In the genomic region with DNA sequence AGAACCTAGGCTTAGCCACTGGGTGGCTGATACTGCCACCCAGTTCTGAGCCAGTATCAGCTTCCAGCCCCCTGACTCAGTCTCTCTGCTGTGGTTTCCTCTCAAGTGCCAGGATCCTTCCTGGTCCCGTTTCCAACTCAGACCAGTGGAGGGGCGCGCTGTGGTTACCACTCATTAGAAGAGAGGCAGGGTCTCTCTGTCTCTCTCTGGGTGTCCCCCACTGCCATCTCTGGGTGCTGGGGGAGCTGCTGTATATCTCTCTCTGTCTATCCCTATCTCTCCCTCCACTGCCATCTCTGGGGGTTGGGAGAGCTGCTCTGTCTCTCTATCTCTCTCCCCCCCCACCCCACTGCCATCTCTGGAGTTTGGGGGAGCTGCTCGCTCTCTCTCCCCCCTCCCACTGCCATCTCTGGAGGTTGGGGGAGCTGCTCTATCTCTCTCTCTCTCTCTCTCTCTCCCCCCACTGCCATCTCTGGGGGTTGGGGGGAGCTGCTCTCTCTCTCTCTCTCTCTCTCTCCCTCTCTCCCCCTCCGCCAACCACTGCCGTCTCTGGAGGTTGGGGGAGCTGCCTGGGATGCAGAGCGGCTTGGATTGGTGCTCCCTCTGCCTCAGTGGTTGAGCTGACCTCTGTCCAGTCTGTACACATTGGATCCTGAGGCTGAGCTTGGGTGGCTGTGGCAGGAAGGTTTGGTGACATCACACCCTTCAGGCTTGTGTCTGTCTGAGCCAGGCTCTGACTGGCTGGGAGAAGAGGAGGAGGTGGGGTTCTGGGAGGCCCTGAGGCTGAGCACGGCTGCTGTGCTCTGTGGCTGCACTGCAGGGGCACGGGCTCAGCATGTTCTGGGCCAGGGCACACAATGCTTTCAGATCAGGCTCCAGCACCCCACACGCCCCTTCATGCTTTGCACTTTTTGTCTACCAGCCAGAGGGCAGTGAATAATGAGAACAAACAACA, we compare ENCODE assay signal across 9 cellular contexts.
DNase-seq lines count a peak whose midpoint lies in the region; ATAC-seq and TF ChIP-seq lines count a peak whose summit lies in the region.
"Had no signal": no experiment of that assay in that cellular context is flagged by ENCODE, and none has a peak within 500 bp of the region (broad histone marks: within the 10 kb centered on the region; RNA-seq: fewer than 3 reads in every experiment).

No MANE protein-coding gene starts in this region.

- BruUV-seq in PC-3 (replicated peaks; lab: Mats Ljungman, UMichigan) (no TSS peak), Caco-2 (replicated peaks; lab: Mats Ljungman, UMichigan) (no TSS peak)

- CTCF ChIA-PET in PC-3 (lab: Charles Lee): no interaction called here
- CTCF ChIA-PET in Caco-2 (lab: Charles Lee): interaction anchor here (0.6 kb wide), 1 partner anchor 13 kb away, joined by 4 read pairs; no protein-coding TSS in a partner anchor

- H3K79me2 ChIP-seq in PC-3 (ENCODE audit: low read length): no peaks in the 10 kb centered on the region
- H3K79me2 ChIP-seq in MM.1S (ENCODE audit: low read length): no peaks in the 10 kb centered on the region

- H3K27me3 Mint-ChIP-seq in neural crest cell (ENCODE audit: low read depth): peaks cover 3% of the 10 kb centered on the region
- no peaks in the 10 kb centered on the region for H3K27me3 Mint-ChIP-seq in Caco-2 (ENCODE audit: insufficient read depth, unreplicated experiment)

- intact Hi-C loops in PC-3 (cut with micrococcal nuclease) (no loop called here), Caco-2 (cut with micrococcal nuclease; ENCODE audit: unreplicated experiment) (no loop called here)

- H3K9me2 ChIP-seq in PC-3 (replicated peaks; ENCODE audit: low read length) (no peaks in the 10 kb centered on the region), MM.1S (replicated peaks; ENCODE audit: insufficient read depth, low read length) (no peaks in the 10 kb centered on the region)

- no peak overlapping the region for H3K27ac ChIP-seq in PC-3 (ENCODE audit: low read length)
- no peak overlapping the region for H3K27ac ChIP-seq in MM.1S (ENCODE audit: low read length)
- H3K27ac ChIP-seq: SK-N-MC had no signal

- no peak overlapping the region for H3K4me3 ChIP-seq in PC-3 (ENCODE audit: low read length)
- no peak overlapping the region for H3K4me3 ChIP-seq in Caco-2 (ENCODE audit: low read depth, low read length)
- no peak overlapping the region for H3K4me3 ChIP-seq in MM.1S (ENCODE audit: low read length)
- H3K4me3 ChIP-seq: SK-N-MC had no signal

- H3K9me3 Mint-ChIP-seq in neural crest cell (peaks cover 3% of the 10 kb centered on the region), Caco-2 (ENCODE audit: unreplicated experiment) (no peaks in the 10 kb centered on the region)

- H3K9ac ChIP-seq in PC-3 (ENCODE audit: low read length): no peak overlapping the region
- no peak overlapping the region for H3K9ac ChIP-seq in MM.1S (ENCODE audit: low read length)

- H3K36me3 ChIP-seq in PC-3 (ENCODE audit: low read depth, low read length) (no peaks in the 10 kb centered on the region), Caco-2 (ENCODE audit: control insufficient read depth, insufficient read depth, low read length) (no peaks in the 10 kb centered on the region), MM.1S (replicated peaks; ENCODE audit: insufficient read depth, low read length) (no peaks in the 10 kb centered on the region)

- H3K4me1 Mint-ChIP-seq in neural crest cell (peaks cover 42% of the 10 kb centered on the region), Caco-2 (ENCODE audit: low read depth, unreplicated experiment) (no peaks in the 10 kb centered on the region)

- no peaks in the 10 kb centered on the region for H3F3A ChIP-seq in PC-3 (ENCODE audit: low read length, unreplicated experiment)
- no peaks in the 10 kb centered on the region for H3F3A ChIP-seq in MM.1S (ENCODE audit: insufficient read depth, low read length)

- H3K4me1 ChIP-seq in PC-3 (ENCODE audit: insufficient read depth, low read length) (no peaks in the 10 kb centered on the region), Caco-2 (no peaks in the 10 kb centered on the region), MM.1S (ENCODE audit: low read length) (no peaks in the 10 kb centered on the region)

- H3K9me3 ChIP-seq in PC-3 (ENCODE audit: low read length) (no peaks in the 10 kb centered on the region), Caco-2 (peaks cover 3% of the 10 kb centered on the region; the same call in 1 of the 2 replicates), MM.1S (replicated peaks; ENCODE audit: insufficient read depth, low read length) (no peaks in the 10 kb centered on the region)

- H3K36me3 Mint-ChIP-seq in neural crest cell (ENCODE audit: low read depth): peaks cover 12% of the 10 kb centered on the region
- H3K36me3 Mint-ChIP-seq in Caco-2 (ENCODE audit: insufficient read depth, unreplicated experiment): no peaks in the 10 kb centered on the region

- H2AFZ ChIP-seq in PC-3 (ENCODE audit: low read length): no peak overlapping the region
- no peak overlapping the region for H2AFZ ChIP-seq in MM.1S (ENCODE audit: low read length)

- POLR2A ChIA-PET in PC-3 (lab: Charles Lee; ENCODE audit: unreplicated experiment): no interaction called here
- POLR2A ChIA-PET in Caco-2 (lab: Charles Lee): no interaction called here

- H3K4me2 ChIP-seq in PC-3 (ENCODE audit: low read length): no peak overlapping the region
- no peak overlapping the region for H3K4me2 ChIP-seq in MM.1S (ENCODE audit: low read depth, low read length)

- peak; percentile 44 for DNase-seq in Daoy (ENCODE audit: low read depth)
- DNase-seq in PC-3: no peak
- peak; percentile 12 to 25 for DNase-seq in dermis microvascular lymphatic vessel endothelial cell (ENCODE audit: low read depth in 2 of 2)
- DNase-seq in neural crest cell (ENCODE audit: low read depth, low spot score): peak; percentile 45
- DNase-seq in NCI-H1092 (lab: John Stamatoyannopoulos, UW): no peak
- no peak for DNase-seq in RKO (ENCODE audit: low spot score)
- no peak for DNase-seq in Caco-2
- DNase-seq in MM.1S: no peak

- peak; percentile 33; the same call in 1 of the 2 replicates for ATAC-seq in PC-3

- H3K27ac Mint-ChIP-seq in neural crest cell (ENCODE audit: unreplicated experiment): peak overlapping the region; percentile 60
- no peak overlapping the region for H3K27ac Mint-ChIP-seq in Caco-2 (ENCODE audit: unreplicated experiment)

- no peak for TF ChIP-seq CTCF in PC-3 (conservative IDR thresholded peaks at IDR 0.05; ENCODE audit: low read depth, low read length)
- TF ChIP-seq CTCF in neural crest cell (conservative IDR thresholded peaks at IDR 0.05): no peak
- no peak for TF ChIP-seq CTCF in Caco-2 (IDR thresholded peaks at IDR 0.05; ENCODE audit: insufficient read depth in 1 of 2, low read depth in 1 of 2, low read length in 1 of 2, severe bottlenecking in 1 of 2, unreplicated experiment in 1 of 2)
- no peak for TF ChIP-seq CTCF in MM.1S (IDR thresholded peaks at IDR 0.05; ENCODE audit: low read length)

- H3K27me3 ChIP-seq in PC-3 (ENCODE audit: low read length) (no peaks in the 10 kb centered on the region), Caco-2 (replicated peaks; ENCODE audit: control insufficient read depth, insufficient read depth, low read length) (no peaks in the 10 kb centered on the region), MM.1S (replicated peaks; ENCODE audit: insufficient read depth, low read length) (no peaks in the 10 kb centered on the region)

- H4K20me1 ChIP-seq in PC-3 (ENCODE audit: low read length) (no peaks in the 10 kb centered on the region), MM.1S (ENCODE audit: insufficient read depth, low read length) (no peaks in the 10 kb centered on the region)

- H3K4me3 Mint-ChIP-seq in neural crest cell: peak overlapping the region; percentile 1
- no peak overlapping the region for H3K4me3 Mint-ChIP-seq in Caco-2 (ENCODE audit: unreplicated experiment)

Comparison
In these comparisons a context has a peak if more than half of its experiments do, and no peak if none do; other contexts are left out.
1. DNase-seq: peak in Daoy (single experiment), dermis microvascular lymphatic vessel endothelial cell (2 of 2) and neural crest cell (single experiment); none in PC-3 (single experiment), NCI-H1092 (single experiment), RKO (single experiment), Caco-2 (0 of 2) and MM.1S (single experiment).